In genomic region chr13:78599911-78600310, GRCh38 we compare ENCODE assay signal across 30 cellular contexts. TPM values are rescaled to one million over a fixed set of nuclear protein-coding genes. Genes with fewer than 3 reads are reported as not detected.
DNase-seq lines count a peak whose midpoint lies in the region; ATAC-seq, FAIRE-seq and TF ChIP-seq lines count a peak whose summit lies in the region.
"Had no signal": no experiment of that assay in that cellular context is flagged by ENCODE, and none has a peak within 500 bp of the region (broad histone marks: within the 10 kb centered on the region; RNA-seq: fewer than 3 reads in every experiment).

No MANE protein-coding gene starts in this region.

- H2BK120ac ChIP-seq in H1 (replicated peaks; ENCODE audit: low read depth, low read length): no peak overlapping the region

- no peak overlapping the region for H3K27ac ChIP-seq in H1 (ENCODE audit: low read depth, low read length)
- H3K27ac ChIP-seq in gastroesophageal sphincter: no peak overlapping the region
- H3K27ac ChIP-seq in osteoblast (ENCODE audit: low read depth, low read length): no peak overlapping the region
- H3K27ac ChIP-seq: colonic mucosa, neutrophil, sigmoid colon, upper lobe of right lung, VCaP had no signal

- CTCF ChIA-PET in H1 (lab: Charles Lee; ENCODE audit: partially characterized antibody): interaction anchor here (0.7 to 1.6 kb wide), 4 partner anchors 8 to 189 kb away, joined by 3 to 5 read pairs (median 4); no protein-coding TSS in a partner anchor

- 18% methylated on average over 4 of the region's 4 CpGs; no CpG with 5 or more reads in 1 of the 2 experiments for WGBS in H1 (ENCODE audit: extremely low coverage in 1 of 2, insufficient coverage in 1 of 2, insufficient read length in 1 of 2, insufficient replicate concordance in 2 of 2, low coverage in 1 of 2, low lambda C conversion rate in 2 of 2, missing lambda C conversion rate in 1 of 2), 2 experiments
- WGBS in gastroesophageal sphincter (ENCODE audit: low coverage in 1 of 2), 2 donors: 10 to 16% methylated on average over 4 of the region's 4 CpGs

- FAIRE-seq in H1 (lab: Jason Lieb, UNC): no peak
- FAIRE-seq: HTR-8/SVneo had no signal

- no peak overlapping the region for H4K5ac ChIP-seq in H1 (ENCODE audit: insufficient read length, low read depth, low read length)

- no peak overlapping the region for H3K18ac ChIP-seq in H1 (ENCODE audit: extremely low read depth, low read length)

- POLR2A ChIA-PET in H1 (lab: Charles Lee; ENCODE audit: partially characterized antibody): no interaction called here

- TF ChIP-seq POLR2A in H1 (IDR thresholded peaks at IDR 0.05; ENCODE audit: control extremely low read depth in 1 of 2, low read depth in 2 of 2, low read length in 2 of 2) (no peak), gastroesophageal sphincter (IDR thresholded peaks at IDR 0.05) (no peak)

- H4K20me1 ChIP-seq in H1 (replicated peaks in 1 of 2; ENCODE audit: control insufficient read depth in 1 of 2, insufficient read depth in 2 of 2, low read length in 2 of 2) (peaks cover 13 to 18% of the 10 kb centered on the region in 2 experiments), osteoblast (ENCODE audit: insufficient read depth, low read length) (no peaks in the 10 kb centered on the region)

- intact Hi-C loops in natural killer cell (cut with micrococcal nuclease): no loop called here

- no peak for DNase-seq in natural killer cell
- DNase-seq in natural killer cell treated with Interleukin-12 subunit alpha and Interleukin-12 subunit beta and Interleukin-15 and Interleukin-18, amount 100 ng/mL, for 72 hours (ENCODE audit: low spot score): no peak
- DNase-seq in SIG-M5 (lab: John Stamatoyannopoulos, UW): peak; percentile 18
- DNase-seq in H1 (ENCODE audit: low read depth in 1 of 2, low spot score in 2 of 2): no peak
- no peak for DNase-seq in type B pancreatic cell (ENCODE audit: extremely low spot score, unreplicated experiment)
- DNase-seq in DMS153 treated with DMSO at 0.1 percent for 48 hours (lab: John Stamatoyannopoulos, UW; ENCODE audit: unreplicated experiment): no peak
- DNase-seq in osteoblast (ENCODE audit: insufficient read length, low spot score, missing footprints): no peak
- DNase-seq: activated CD4-positive, alpha-beta T cell treated with anti-CD3 and anti-CD28 coated beads for 4 hours; activated naive CD4-positive, alpha-beta T cell treated with Interleukin-2 at 50 U/mL for 16 hours; activated T-cell treated with anti-CD3 and anti-CD28 coated beads, Interleukin-2, amount 50 U/mL, for 48 hours; colonic mucosa; COR-L47; DMS79; GDM1; HCEC 1CT; KG1; MM.1S; NCI-H1694 treated with DMSO at 0.1 percent for 48 hours; NCI-H526; sigmoid colon; stimulated activated CD4-positive, alpha-beta T cell treated with anti-CD3 and anti-CD28 coated beads, Interleukin-4, amount 100 ng/mL, for 4 hours; stimulated activated naive B cell treated with anti-CD40 and anti-IgM and Interleukin-4, amounts not matched to agents 10 μg/mL and 1 μg/mL and 100 μg/mL, for 72 hours; upper lobe of right lung had no signal

- no peak overlapping the region for H3K9ac ChIP-seq in H1 (replicated peaks in 1 of 4; ENCODE audit: extremely low read depth in 1 of 4, low read depth in 3 of 4, low read length in 3 of 4)

- peaks cover under 1% of the 10 kb centered on the region for H3K36me3 Mint-ChIP-seq in natural killer cell
- H3K36me3 Mint-ChIP-seq in natural killer cell treated with Interleukin-12 subunit alpha and Interleukin-12 subunit beta and Interleukin-15 and Interleukin-18, amount 100 ng/mL, for 72 hours: no peaks in the 10 kb centered on the region
- H3K36me3 Mint-ChIP-seq in type B pancreatic cell: no peaks in the 10 kb centered on the region

- H3K27ac Mint-ChIP-seq in natural killer cell (no peak overlapping the region), type B pancreatic cell (no peak overlapping the region)
- no peak overlapping the region for H3K27ac Mint-ChIP-seq in natural killer cell treated with Interleukin-12 subunit alpha and Interleukin-12 subunit beta and Interleukin-15 and Interleukin-18, amount 100 ng/mL, for 72 hours

- H2BK12ac ChIP-seq in H1 (ENCODE audit: low read depth, low read length): no peak overlapping the region

- H3K4me2 ChIP-seq in H1 (ENCODE audit: insufficient read depth in 1 of 2, low read depth in 2 of 2, low read length in 2 of 2) (no peak overlapping the region; a peak in 1 of 4 replicates), osteoblast (ENCODE audit: insufficient read depth, low read length) (no peak overlapping the region)

- TF ChIP-seq EP300 in H1 (IDR thresholded peaks at IDR 0.05; ENCODE audit: borderline replicate concordance in 1 of 2, low read depth in 2 of 2, low read length in 2 of 2): no peak
- no peak for TF ChIP-seq EP300 in gastroesophageal sphincter (IDR thresholded peaks at IDR 0.05)

- no peak overlapping the region for H4K8ac ChIP-seq in H1 (ENCODE audit: extremely low read depth, insufficient read depth, low read length)

- no peak for TF ChIP-seq RAD21 in H1 (IDR thresholded peaks at IDR 0.05 in 1 of 2, conservative IDR thresholded peaks at IDR 0.05 in 1 of 2; ENCODE audit: low read depth in 2 of 2, low read length in 2 of 2)

- H2AK5ac ChIP-seq in H1 (ENCODE audit: low read depth, low read length): no peak overlapping the region

- no peaks in the 10 kb centered on the region for H3K9me3 Mint-ChIP-seq in natural killer cell
- no peaks in the 10 kb centered on the region for H3K9me3 Mint-ChIP-seq in natural killer cell treated with Interleukin-12 subunit alpha and Interleukin-12 subunit beta and Interleukin-15 and Interleukin-18, amount 100 ng/mL, for 72 hours
- no peaks in the 10 kb centered on the region for H3K9me3 Mint-ChIP-seq in type B pancreatic cell

- no peak overlapping the region for H3K23ac ChIP-seq in H1 (ENCODE audit: insufficient read length)

- no peak overlapping the region for H2BK15ac ChIP-seq in H1 (ENCODE audit: low read length)

- H3K27me3 ChIP-seq in H1 (replicated peaks in 1 of 4; ENCODE audit: control insufficient read depth in 3 of 4, extremely low read depth in 1 of 4, insufficient read depth in 3 of 4, low read length in 3 of 4): peaks cover 80 to 97% (median 90%) of the 10 kb centered on the region in 4 experiments
- peaks cover 97% of the 10 kb centered on the region for H3K27me3 ChIP-seq in gastroesophageal sphincter
- H3K27me3 ChIP-seq in osteoblast (ENCODE audit: insufficient read depth, low read length): peaks cover 95% of the 10 kb centered on the region

- H3K4me3 ChIP-seq in H1 (ENCODE audit: extremely low read depth in 1 of 4, insufficient read depth in 2 of 4, low read depth in 3 of 4, low read length in 4 of 4) (no peak overlapping the region), gastroesophageal sphincter (no peak overlapping the region), osteoblast (ENCODE audit: insufficient read depth, low read length) (no peak overlapping the region)
- H3K4me3 ChIP-seq: colonic mucosa, sigmoid colon, upper lobe of right lung had no signal

- H2BK5ac ChIP-seq in H1 (ENCODE audit: low read depth, low read length): no peak overlapping the region

- H3K36me3 ChIP-seq in H1 (ENCODE audit: control insufficient read depth in 2 of 4, insufficient read depth in 4 of 4, low read length in 3 of 4) (no peaks in the 10 kb centered on the region; a peak in 1 of 8 replicates), gastroesophageal sphincter (no peaks in the 10 kb centered on the region), osteoblast (ENCODE audit: insufficient read depth, low read length) (no peaks in the 10 kb centered on the region)
- H3K36me3 ChIP-seq: colonic mucosa, neutrophil, sigmoid colon, upper lobe of right lung had no signal

- H3K79me2 ChIP-seq in H1 (ENCODE audit: control insufficient read depth in 1 of 2, insufficient read depth in 2 of 2, low read length in 2 of 2) (no peaks in the 10 kb centered on the region), osteoblast (ENCODE audit: insufficient read depth, low read length) (no peaks in the 10 kb centered on the region)

- H3K4ac ChIP-seq in H1 (replicated peaks; ENCODE audit: insufficient read length, low read depth, low read length): no peak overlapping the region

- H3K4me3 Mint-ChIP-seq in natural killer cell (peak overlapping the region; percentile 58), type B pancreatic cell (peak overlapping the region; percentile 65)
- no peak overlapping the region for H3K4me3 Mint-ChIP-seq in natural killer cell treated with Interleukin-12 subunit alpha and Interleukin-12 subunit beta and Interleukin-15 and Interleukin-18, amount 100 ng/mL, for 72 hours

- H4K91ac ChIP-seq in H1 (replicated peaks; ENCODE audit: insufficient read length, low read length): no peak overlapping the region

- H3K4me1 ChIP-seq in H1 (replicated peaks in 1 of 4; ENCODE audit: control insufficient read depth in 3 of 4, insufficient read depth in 4 of 4, low read length in 3 of 4): peaks cover 0 to 26% (median 9%) of the 10 kb centered on the region in 4 experiments; a peak in 6 of 7 replicates
- H3K4me1 ChIP-seq in gastroesophageal sphincter: peaks cover 0 to 46% (median 20%) of the 10 kb centered on the region in 3 donors
- no peaks in the 10 kb centered on the region for H3K4me1 ChIP-seq in osteoblast (ENCODE audit: insufficient read depth, low read length)

- H3K79me1 ChIP-seq in H1 (ENCODE audit: low read depth, low read length): no peaks in the 10 kb centered on the region

- peaks cover 25% of the 10 kb centered on the region; the same call in 1 of the 2 replicates for H3K23me2 ChIP-seq in H1 (ENCODE audit: low read depth, low read length)

- ATAC-seq in natural killer cell (no peak), gastroesophageal sphincter (no peak)
- no peak for ATAC-seq in natural killer cell treated with Interleukin-12 subunit alpha and Interleukin-12 subunit beta and Interleukin-15 and Interleukin-18, amount 100 ng/mL, for 72 hours
- ATAC-seq: stimulated activated naive B cell treated with anti-CD40 and anti-IgM and Interleukin-4, amounts not matched to agents 10 μg/mL and 1 μg/mL and 100 μg/mL, for 72 hours; upper lobe of right lung had no signal

- H3K27me3 Mint-ChIP-seq in natural killer cell (ENCODE audit: low read depth in 2 of 2) (peaks cover 63 to 77% of the 10 kb centered on the region in 2 donors), type B pancreatic cell (peaks cover 91% of the 10 kb centered on the region)
- peaks cover 54 to 76% of the 10 kb centered on the region in 2 donors for H3K27me3 Mint-ChIP-seq in natural killer cell treated with Interleukin-12 subunit alpha and Interleukin-12 subunit beta and Interleukin-15 and Interleukin-18, amount 100 ng/mL, for 72 hours

- H2AFZ ChIP-seq in H1 (ENCODE audit: low read length) (no peak overlapping the region), osteoblast (ENCODE audit: low read length) (no peak overlapping the region)

- peaks cover 33 to 38% of the 10 kb centered on the region in 2 donors for H3K4me1 Mint-ChIP-seq in natural killer cell
- H3K4me1 Mint-ChIP-seq in natural killer cell treated with Interleukin-12 subunit alpha and Interleukin-12 subunit beta and Interleukin-15 and Interleukin-18, amount 100 ng/mL, for 72 hours (ENCODE audit: low read depth in 2 of 2): peaks cover 24 to 26% of the 10 kb centered on the region in 2 donors
- peaks cover 15% of the 10 kb centered on the region for H3K4me1 Mint-ChIP-seq in type B pancreatic cell (ENCODE audit: unreplicated experiment)

- H2BK20ac ChIP-seq in H1 (ENCODE audit: low read length): no peak overlapping the region

- H3K9me3 ChIP-seq in H1 (ENCODE audit: insufficient read depth in 2 of 2, low read depth in 1 of 2, low read length in 1 of 2) (no peaks in the 10 kb centered on the region), gastroesophageal sphincter (no peaks in the 10 kb centered on the region), osteoblast (ENCODE audit: low read depth, low read length) (no peaks in the 10 kb centered on the region)
- H3K9me3 ChIP-seq: colonic mucosa, neutrophil, sigmoid colon, upper lobe of right lung had no signal

- H3K14ac ChIP-seq in H1 (ENCODE audit: insufficient read length): no peak overlapping the region

- no peak for TF ChIP-seq CTCF in natural killer cell (IDR thresholded peaks at IDR 0.05)
- TF ChIP-seq CTCF in H1 (IDR thresholded peaks at IDR 0.05; ENCODE audit: control extremely low read depth in 1 of 3, insufficient read depth in 1 of 3, low read depth in 1 of 3, low read length in 3 of 3): no peak
- no peak for TF ChIP-seq CTCF in type B pancreatic cell (conservative IDR thresholded peaks at IDR 0.05)
- no peak for TF ChIP-seq CTCF in gastroesophageal sphincter (IDR thresholded peaks at IDR 0.05)
- no peak for TF ChIP-seq CTCF in osteoblast (IDR thresholded peaks at IDR 0.05; ENCODE audit: extremely low read depth, low read depth, low read length)

- H3K56ac ChIP-seq in H1 (replicated peaks; ENCODE audit: insufficient read length, low read depth, low read length): no peak overlapping the region

RNA-seq across cellular contexts. Expression of gene POU4F1, which starts 3.4 kb away (rescaled TPM):
- total RNA-seq in natural killer cell (under 1 TPM in 1 of 3 donors, not detected in 2; 0.10 TPM), type B pancreatic cell (ENCODE audit: low replicate concordance) (0.93 and 5.4 TPM in 2 replicates), gastroesophageal sphincter (under 1 TPM in 1 of 4 donors, not detected in 3; 0.08 TPM), osteoblast (not detected in 2 replicates)
- total RNA-seq in natural killer cell treated with Interleukin-12 subunit alpha and Interleukin-12 subunit beta and Interleukin-15 and Interleukin-18, amount 100 ng/mL, for 72 hours: 1 to 10 TPM; 1.1 to 1.4 TPM
- total RNA-seq in H1 (2021; fragmentation: NEBNext Ultra II Directional; extraction: Animal tissue kit (Norgen Biotek cat#: 25700)): 0.27 and 0.32 TPM in 2 replicates
- 0.08 and 0.09 TPM in 2 replicates for polyA plus RNA-seq in H1 (2011; rRNA removed)
- 0.16 TPM for polyA plus RNA-seq in H1 (2011; cell fraction: cytosol; rRNA removed)
- 0.64 TPM for polyA plus RNA-seq in H1 (2011; cell fraction: nucleus; rRNA removed)
- polyA plus RNA-seq in H1 (2012, experiment 1 of 2): 0.11 to 0.28 TPM (median 0.18 TPM) in 4 replicates
- polyA plus RNA-seq in H1 (2012, experiment 2 of 2): 0.05 TPM
- 0.26 TPM for polyA plus RNA-seq in H1 (2013, experiment 1 of 2)
- polyA plus RNA-seq in H1 (2013, experiment 2 of 2): 0.22 TPM
- 0.02 and 0.06 TPM in 2 replicates for polyA minus RNA-seq in H1 (2011; rRNA and poly(A)+ RNA removed)
- polyA minus RNA-seq in H1 (2011; cell fraction: cytosol; rRNA and poly(A)+ RNA removed): not detected
- polyA minus RNA-seq in H1 (2011; cell fraction: nucleus; rRNA and poly(A)+ RNA removed): 0.50 TPM
- total RNA-seq: colonic mucosa, fibroblast of villous mesenchyme, mucosa of gallbladder, sigmoid colon, upper lobe of right lung had no signal
- polyA plus RNA-seq: BJ had no signal

RNA-seq across cellular contexts. Expression of gene OBI1, which starts 59.0 kb away (rescaled TPM):
- total RNA-seq in natural killer cell (1 to 10 TPM; 4.9 to 7.8 (median 5.1) TPM), type B pancreatic cell (ENCODE audit: low replicate concordance) (14.3 and 18.7 TPM in 2 replicates), gastroesophageal sphincter (10 to 100 TPM in 2 of 4 donors, 1 to 10 TPM in 2; 9.6 to 15.5 (median 10.7) TPM), osteoblast (12.7 TPM in 2 replicates)
- 10 to 100 TPM; 16.9 to 19.6 TPM for total RNA-seq in natural killer cell treated with Interleukin-12 subunit alpha and Interleukin-12 subunit beta and Interleukin-15 and Interleukin-18, amount 100 ng/mL, for 72 hours
- 13.5 and 14.3 TPM in 2 replicates for total RNA-seq in H1 (2021; fragmentation: NEBNext Ultra II Directional; extraction: Animal tissue kit (Norgen Biotek cat#: 25700))
- 3.3 and 7.1 TPM in 2 replicates for polyA plus RNA-seq in H1 (2011; rRNA removed)
- polyA plus RNA-seq in H1 (2011; cell fraction: cytosol; rRNA removed): 10.2 TPM
- polyA plus RNA-seq in H1 (2011; cell fraction: nucleus; rRNA removed): 2.7 TPM
- 10.6 to 16.5 TPM (median 10.9 TPM) in 4 replicates for polyA plus RNA-seq in H1 (2012, experiment 1 of 2)
- polyA plus RNA-seq in H1 (2012, experiment 2 of 2): 1.1 TPM
- polyA plus RNA-seq in H1 (2013, experiment 1 of 2): 7.7 TPM
- polyA plus RNA-seq in H1 (2013, experiment 2 of 2): 7.9 TPM
- polyA minus RNA-seq in H1 (2011; rRNA and poly(A)+ RNA removed): 16.1 and 18.3 TPM in 2 replicates
- polyA minus RNA-seq in H1 (2011; cell fraction: cytosol; rRNA and poly(A)+ RNA removed): 9.2 TPM
- 22.0 TPM for polyA minus RNA-seq in H1 (2011; cell fraction: nucleus; rRNA and poly(A)+ RNA removed)
